In genomic region chr11:7514099-7514725, GRCh38 we compare ENCODE assay signal across 8 cellular contexts. TPM values are rescaled to one million over a fixed set of nuclear protein-coding genes. Genes with fewer than 3 reads are reported as not detected.
A peak's percentile ranks its signal among the peaks of the same experiment; 100 is the strongest.
DNase-seq lines count a peak whose midpoint lies in the region; ATAC-seq and TF ChIP-seq lines count a peak whose summit lies in the region.

No MANE protein-coding gene starts in this region.

- H3F3A ChIP-seq in GM23338 (replicated peaks; ENCODE audit: low read depth), result peaks cover 11% of the 10 kb centered on the region; the same call in 1 of the 2 replicates

- H3K9me2 ChIP-seq in GM23338 (ENCODE audit: insufficient read depth) (no peaks in the 10 kb centered on the region), OCI-LY7 (ENCODE audit: insufficient read depth, low read length) (no peaks in the 10 kb centered on the region)

- H3K4ac ChIP-seq in mesenchymal stem cell (ENCODE audit: low read depth in 1 of 2, low read length in 2 of 2), result no peak overlapping the region

- H3K18ac ChIP-seq in mesenchymal stem cell (ENCODE audit: low read depth in 1 of 2, low read length in 2 of 2), result peak overlapping the region in 1 of 2 experiments; percentile 26

- H3K27me3 ChIP-seq in GM23338 (ENCODE audit: insufficient read depth) (peaks cover 23% of the 10 kb centered on the region), duodenal mucosa (ENCODE audit: control insufficient read depth in 1 of 2, insufficient read depth in 2 of 2, low read length in 2 of 2) (no peaks in the 10 kb centered on the region), mesenchymal stem cell (ENCODE audit: control insufficient read depth in 1 of 2, insufficient read depth in 1 of 2, low read length in 2 of 2) (peaks cover 0 to 33% of the 10 kb centered on the region in 2 experiments), tibial artery (no peaks in the 10 kb centered on the region)

- H3K79me2 ChIP-seq in GM23338 (replicated peaks; ENCODE audit: insufficient read depth) (no peaks in the 10 kb centered on the region), OCI-LY7 (ENCODE audit: insufficient read depth, low read depth, low read length) (peaks cover 54% of the 10 kb centered on the region)

- peak; percentile 38 for DNase-seq in GM23338 (ENCODE audit: low spot score)
- DNase-seq in OCI-LY7 (ENCODE audit: low spot score), result peak; percentile 41
- DNase-seq in mesenchymal stem cell, result peak; percentile 13
- peak; percentile 33 to 74 for DNase-seq in tibial artery
- DNase-seq in SHP77 (lab: John Stamatoyannopoulos, UW), result no peak
- DNase-seq in EL, result no peak

- peak overlapping the region; percentile 95 for H3K4me3 ChIP-seq in GM08714 (ENCODE audit: low read length)
- peak overlapping the region; percentile 86 for H3K4me3 ChIP-seq in GM23338
- peak overlapping the region; percentile 97 for H3K4me3 ChIP-seq in OCI-LY7 (ENCODE audit: low read depth, low read length, poor library complexity, severe bottlenecking)
- H3K4me3 ChIP-seq in duodenal mucosa (ENCODE audit: low read depth in 1 of 2, low read length in 2 of 2), result peak overlapping the region; percentile 85 to 96
- H3K4me3 ChIP-seq in mesenchymal stem cell (ENCODE audit: insufficient read depth in 1 of 2, low read depth in 1 of 2, low read length in 2 of 2), result peak overlapping the region; percentile 68 to 87
- H3K4me3 ChIP-seq in tibial artery, result peak overlapping the region; percentile 69 to 72

- H3K27ac ChIP-seq in GM23338 (ENCODE audit: low read depth) (no peak overlapping the region), OCI-LY7 (ENCODE audit: low read depth, low read length, poor library complexity, severe bottlenecking) (peak overlapping the region; percentile 97), duodenal mucosa (ENCODE audit: low read depth, low read length) (peak overlapping the region; percentile 82), mesenchymal stem cell (ENCODE audit: low read length, poor library complexity, severe bottlenecking) (no peak overlapping the region), tibial artery (peak overlapping the region; percentile 84 to 87)

- H3K9me3 Mint-ChIP-seq in GM23338, result no peaks in the 10 kb centered on the region; the same call in 1 of the 3 replicates

- H3K79me1 ChIP-seq in mesenchymal stem cell (replicated peaks; ENCODE audit: low read length, poor library complexity, severe bottlenecking), result no peaks in the 10 kb centered on the region

- CTCF ChIA-PET in OCI-LY7 (lab: Charles Lee; ENCODE audit: unreplicated experiment), result interaction anchor here (1.0 kb wide), 1 partner anchor 7 kb away, joined by 3 read pairs; no protein-coding TSS in a partner anchor

- H3K27me3 Mint-ChIP-seq in GM23338 (ENCODE audit: insufficient read depth, low read depth, poor library complexity), result peaks cover 13% of the 10 kb centered on the region

- H2AFZ ChIP-seq in GM23338, result peak overlapping the region; percentile 99
- peak overlapping the region; percentile 68; the same call in 1 of the 2 replicates for H2AFZ ChIP-seq in OCI-LY7 (ENCODE audit: low read length)
- H2AFZ ChIP-seq in mesenchymal stem cell (ENCODE audit: low read depth, low read length), result peak overlapping the region; percentile 66

- H3K4me2 ChIP-seq in GM23338 (peak overlapping the region; percentile 93), OCI-LY7 (ENCODE audit: low read length) (peak overlapping the region; percentile 87), mesenchymal stem cell (ENCODE audit: low read length, poor library complexity, severe bottlenecking) (peak overlapping the region; percentile 99)

- BruUV-seq in OCI-LY7 (replicated peaks; lab: Mats Ljungman, UMichigan), result no TSS peak

- peak overlapping the region; percentile 67 for H3K4me3 Mint-ChIP-seq in GM23338

- H2BK15ac ChIP-seq in mesenchymal stem cell (ENCODE audit: low read depth, poor library complexity, severe bottlenecking), result no peak overlapping the region

- no peak overlapping the region for H2AK5ac ChIP-seq in mesenchymal stem cell (ENCODE audit: low read length, severe bottlenecking)

- H2BK120ac ChIP-seq in mesenchymal stem cell (ENCODE audit: low read depth, low read length), result no peak overlapping the region

- H3K36me3 ChIP-seq in GM23338 (ENCODE audit: insufficient read depth), result no peaks in the 10 kb centered on the region
- no peaks in the 10 kb centered on the region for H3K36me3 ChIP-seq in OCI-LY7 (ENCODE audit: insufficient read depth, low read length)
- peaks cover 0 to 2% of the 10 kb centered on the region in 2 donors for H3K36me3 ChIP-seq in duodenal mucosa (ENCODE audit: control insufficient read depth in 1 of 2, insufficient read depth in 2 of 2, low read length in 2 of 2)
- H3K36me3 ChIP-seq in mesenchymal stem cell (ENCODE audit: control insufficient read depth in 1 of 2, insufficient read depth in 2 of 2, low read depth in 1 of 2, low read length in 2 of 2), result peaks cover 0 to 13% of the 10 kb centered on the region in 2 experiments
- no peaks in the 10 kb centered on the region for H3K36me3 ChIP-seq in tibial artery

- peak overlapping the region in 1 of 2 experiments; percentile 95 for H3K23ac ChIP-seq in mesenchymal stem cell (ENCODE audit: low read length in 2 of 2)

- H2BK12ac ChIP-seq in mesenchymal stem cell (ENCODE audit: low read length in 2 of 2), result peak overlapping the region in 1 of 2 experiments; percentile 18

- POLR2A ChIA-PET in OCI-LY7 (lab: Charles Lee), result interaction anchor here (0.9 to 2.0 kb wide), 6 partner anchors 10 to 69 kb away, joined by 3 to 14 read pairs (median 4); no protein-coding TSS in a partner anchor

- no peak overlapping the region for H3K14ac ChIP-seq in mesenchymal stem cell (ENCODE audit: low read length in 2 of 2)

- no peak overlapping the region for H4K91ac ChIP-seq in mesenchymal stem cell (ENCODE audit: low read length)

- peak overlapping the region; percentile 51 to 77 for H3K9ac ChIP-seq in duodenal mucosa (ENCODE audit: low read depth in 1 of 2, low read length in 2 of 2)
- peak overlapping the region; percentile 93 for H3K9ac ChIP-seq in mesenchymal stem cell (ENCODE audit: low read length)

- H4K8ac ChIP-seq in mesenchymal stem cell (ENCODE audit: low read length), result no peak overlapping the region

- 6% methylated on average over 36 of the region's 36 CpGs for WGBS in mesenchymal stem cell

- no peaks in the 10 kb centered on the region for H3K36me3 Mint-ChIP-seq in GM23338 (ENCODE audit: low read depth)

- no peaks in the 10 kb centered on the region for H3K9me3 ChIP-seq in OCI-LY7 (ENCODE audit: low read length)
- H3K9me3 ChIP-seq in duodenal mucosa (ENCODE audit: control insufficient read depth in 1 of 2, low read length in 2 of 2), result no peaks in the 10 kb centered on the region
- H3K9me3 ChIP-seq in mesenchymal stem cell (ENCODE audit: control insufficient read depth, low read length), result no peaks in the 10 kb centered on the region
- no peaks in the 10 kb centered on the region for H3K9me3 ChIP-seq in tibial artery

- peaks cover 28% of the 10 kb centered on the region for H3K4me1 Mint-ChIP-seq in GM23338

- peaks cover 30% of the 10 kb centered on the region; the same call in 1 of the 2 replicates for H3K4me1 ChIP-seq in GM23338 (ENCODE audit: insufficient read depth)
- H3K4me1 ChIP-seq in OCI-LY7 (ENCODE audit: insufficient read depth, low read length, poor library complexity, severe bottlenecking), result peaks cover 64% of the 10 kb centered on the region
- peaks cover 36 to 39% of the 10 kb centered on the region in 2 donors for H3K4me1 ChIP-seq in duodenal mucosa (ENCODE audit: control insufficient read depth in 1 of 2, insufficient read depth in 2 of 2, low read length in 2 of 2)
- peaks cover 12% of the 10 kb centered on the region for H3K4me1 ChIP-seq in mesenchymal stem cell (ENCODE audit: control insufficient read depth, insufficient read depth, low read depth, low read length)
- H3K4me1 ChIP-seq in tibial artery, result peaks cover 0 to 27% (median 23%) of the 10 kb centered on the region in 4 donors

- intact Hi-C loops in OCI-LY7 (cut with micrococcal nuclease; ENCODE audit: unreplicated experiment), result loop anchor here (10.0 kb wide), 2 partner anchors 1119 to 1171 kb away; partner anchors contain the start of genes RPL27A, SMPD1 and TRIM66
- intact Hi-C loops in tibial artery (cut with DNase I; ENCODE audit: low total_unique reads), result loop anchor here (5.0 kb wide), 1 partner anchor 153 kb away; no protein-coding TSS in a partner anchor

- H4K20me1 ChIP-seq in GM23338 (replicated peaks; ENCODE audit: insufficient read depth), result no peaks in the 10 kb centered on the region
- H4K20me1 ChIP-seq in OCI-LY7 (ENCODE audit: insufficient read depth, low read length), result no peaks in the 10 kb centered on the region

- no peak overlapping the region for H3K27ac Mint-ChIP-seq in GM23338

- no peak overlapping the region for H2BK5ac ChIP-seq in mesenchymal stem cell (ENCODE audit: low read depth, low read length, poor library complexity, severe bottlenecking)

- TF ChIP-seq CTCF in GM23338 (conservative IDR thresholded peaks at IDR 0.05; ENCODE audit: low read depth in 2 of 2) (0 out of 4 replicates have a peak, but pooled peaks of 1 of the 2 experiments have one; percentile 10), OCI-LY7 (conservative IDR thresholded peaks at IDR 0.05; ENCODE audit: low read length) (peak; percentile 41; the same call in 1 of the 2 replicates), tibial artery (IDR thresholded peaks at IDR 0.05) (no peak)

- ATAC-seq in GM23338, result peak; percentile 61

TF ChIP-seq in GM23338, 12 proteins besides CTCF, POLR2A, EP300 and RAD21 (continues in another document):
- TF ChIP-seq EZH2phosphoT487 (IDR thresholded peaks at IDR 0.05; ENCODE audit: unreplicated experiment) (no peak), CREB1 (CRISPR knock-in tag; IDR thresholded peaks at IDR 0.05; ENCODE audit: low read depth) (no peak), POLR2AphosphoS5 (IDR thresholded peaks at IDR 0.05; ENCODE audit: low read depth) (no peak), ZNF331 (CRISPR knock-in tag; IDR thresholded peaks at IDR 0.05; ENCODE audit: low read depth) (no peak), EZH2 (IDR thresholded peaks at IDR 0.05; ENCODE audit: low read depth, unreplicated experiment) (no peak)

RNA-seq across cellular contexts. Expression of gene PPFIBP2, which starts 0.4 kb away (rescaled TPM):
- total RNA-seq in GM23338 (2014; rRNA removed; shearing (Covaris generic)), result 14.8 and 15.2 TPM in 2 replicates
- polyA plus RNA-seq in GM23338 (2016; fragmentation: Nextera tagmentation; extraction: Ambion mirVana), result 6.4 and 7.1 TPM in 2 replicates
- total RNA-seq in OCI-LY7 (2014; rRNA removed; shearing (Covaris generic)), result 102 and 129 TPM in 2 replicates
- total RNA-seq in OCI-LY7 (2022), result 182 and 196 TPM in 2 replicates
- polyA plus RNA-seq in mesenchymal stem cell (2013, experiment 1 of 2), result 8.9 TPM
- 9.6 TPM for polyA plus RNA-seq in mesenchymal stem cell (2013, experiment 2 of 2)

RNA-seq across cellular contexts. Expression of gene OLFML1, which starts 28.9 kb away (rescaled TPM):
- total RNA-seq in GM23338 (2014; rRNA removed; shearing (Covaris generic)), result not detected in 2 replicates
- polyA plus RNA-seq in GM23338 (2016; fragmentation: Nextera tagmentation; extraction: Ambion mirVana), result 0.12 and 0.21 TPM in 2 replicates
- not detected in 2 replicates for total RNA-seq in OCI-LY7 (2014; rRNA removed; shearing (Covaris generic))
- total RNA-seq in OCI-LY7 (2022), result not detected in 2 replicates
- polyA plus RNA-seq in mesenchymal stem cell (2013, experiment 1 of 2), result 1.3 TPM
- 1.2 TPM for polyA plus RNA-seq in mesenchymal stem cell (2013, experiment 2 of 2)

Comparison
In these comparisons a context has a peak if more than half of its experiments do, and no peak if none do; other contexts are left out.
1. DNase-seq: peak in GM23338 (single experiment), OCI-LY7 (single experiment), mesenchymal stem cell (single experiment) and tibial artery (2 of 2); none in SHP77 (0 of 2) and EL (single experiment).
2. H3K27ac ChIP-seq: peak in OCI-LY7 (single experiment), duodenal mucosa (single experiment) and tibial artery (2 of 2); none in GM23338 (single experiment) and mesenchymal stem cell (single experiment).
3. Peak in every context shown above with its lines, with median percentiles within 50 percentile points of each other: H3K4me3 ChIP-seq, H2AFZ ChIP-seq and H3K4me2 ChIP-seq.